8 cellular contexts compared by ENCODE assay signal in genomic region chr17:31937926-31938641, GRCh38. TPM values are rescaled to one million over a fixed set of nuclear protein-coding genes. Genes with fewer than 3 reads are reported as not detected.
A peak's percentile ranks its signal among the peaks of the same experiment; 100 is the strongest.
DNase-seq lines count a peak whose midpoint lies in the region; ATAC-seq and TF ChIP-seq lines count a peak whose summit lies in the region.
"Not testable (repeated sequence)": the region's sequence is repeated elsewhere in the genome, so short reads cannot be mapped to it uniquely, and the experiment has no call there.

No MANE protein-coding gene starts in this region.

- peak overlapping the region; percentile 86 for H3K4me3 Mint-ChIP-seq in activated naive CD8-positive, alpha-beta T cell treated with anti-CD3 and anti-CD28 coated beads, Interleukin-2, amount 10 ng/mL, durations not matched to agents 7 days and 5 days

- not testable (repeated sequence) for TF ChIP-seq EP300 in ovary (IDR thresholded peaks at IDR 0.05); tibial nerve (IDR thresholded peaks at IDR 0.05)

- not testable (repeated sequence) for H3K36me3 Mint-ChIP-seq in activated naive CD8-positive, alpha-beta T cell treated with anti-CD3 and anti-CD28 coated beads, Interleukin-2, amount 10 ng/mL, durations not matched to agents 7 days and 5 days

- not testable (repeated sequence) for H3K27me3 ChIP-seq in left lung, ovary, tibial nerve

- POLR2A ChIA-PET in activated naive CD8-positive, alpha-beta T cell treated with anti-CD3 and anti-CD28 coated beads, Interleukin-2, amount 10 ng/mL, durations not matched to agents 7 days and 5 days (lab: Charles Lee): interaction anchor here (1.1 kb wide), 1 partner anchor 37 kb away, joined by 8 read pairs; the partner anchor contains the start of gene UTP6

- ATAC-seq in activated naive CD8-positive, alpha-beta T cell treated with anti-CD3 and anti-CD28 coated beads, Interleukin-2, amount 10 ng/mL, durations not matched to agents 7 days and 5 days (ENCODE audit: low read depth); left lung: not testable (repeated sequence)

- TF ChIP-seq POLR2A in ovary (IDR thresholded peaks at IDR 0.05); tibial nerve (IDR thresholded peaks at IDR 0.05): not testable (repeated sequence)

- not testable (repeated sequence) for TF ChIP-seq CTCF in epithelial cell of esophagus (IDR thresholded peaks at IDR 0.05; ENCODE audit: insufficient read depth, low read depth, low read length, missing control alignments); left lung (IDR thresholded peaks at IDR 0.05); ovary (IDR thresholded peaks at IDR 0.05); tibial nerve (IDR thresholded peaks at IDR 0.05)

- H3K27me3 Mint-ChIP-seq in activated naive CD8-positive, alpha-beta T cell treated with anti-CD3 and anti-CD28 coated beads, Interleukin-2, amount 10 ng/mL, durations not matched to agents 7 days and 5 days: not testable (repeated sequence)

- not testable (repeated sequence) for H3K9me3 Mint-ChIP-seq in activated naive CD8-positive, alpha-beta T cell treated with anti-CD3 and anti-CD28 coated beads, Interleukin-2, amount 10 ng/mL, durations not matched to agents 7 days and 5 days

- H3K27ac ChIP-seq in SK-N-MC, left lung, ovary, tibial nerve: not testable (repeated sequence)

- H3K4me1 ChIP-seq in left lung (peaks cover 2 to 22% of the 10 kb centered on the region in 2 donors), tibial nerve (peaks cover 0 to 22% (median 11%) of the 10 kb centered on the region in 4 donors)
- H3K4me1 ChIP-seq in ovary (ENCODE audit: insufficient read depth): not testable (repeated sequence)

- not testable (repeated sequence) for H3K9me3 ChIP-seq in SK-N-MC (ENCODE audit: low read depth, low read length); left lung; ovary; tibial nerve

- peaks cover 20% of the 10 kb centered on the region for H3K4me1 Mint-ChIP-seq in activated naive CD8-positive, alpha-beta T cell treated with anti-CD3 and anti-CD28 coated beads, Interleukin-2, amount 10 ng/mL, durations not matched to agents 7 days and 5 days

- H3K27ac Mint-ChIP-seq in activated naive CD8-positive, alpha-beta T cell treated with anti-CD3 and anti-CD28 coated beads, Interleukin-2, amount 10 ng/mL, durations not matched to agents 7 days and 5 days: peak overlapping the region; percentile 42

- DNase-seq in DMS 273 (lab: John Stamatoyannopoulos, UW; ENCODE audit: unreplicated experiment) (peak; percentile 27), KBM-7 (peak; percentile 20)
- DNase-seq in SK-N-MC (ENCODE audit: low read depth, low spot score); activated naive CD8-positive, alpha-beta T cell treated with anti-CD3 and anti-CD28 coated beads, Interleukin-2, amount 10 ng/mL, durations not matched to agents 7 days and 5 days; epithelial cell of esophagus (ENCODE audit: low read depth); left lung; ovary; tibial nerve (ENCODE audit: low spot score in 2 of 2): not testable (repeated sequence)

- peaks cover 34% of the 10 kb centered on the region for H3K36me3 ChIP-seq in SK-N-MC (ENCODE audit: insufficient read depth, low read length)
- H3K36me3 ChIP-seq in left lung: peaks cover 0 to 26% of the 10 kb centered on the region in 2 donors
- H3K36me3 ChIP-seq in ovary: not testable (repeated sequence)
- H3K36me3 ChIP-seq in tibial nerve: peaks cover 0 to 19% (median 0%) of the 10 kb centered on the region in 3 donors

- peak overlapping the region; percentile 74 for H3K9ac ChIP-seq in SK-N-MC (ENCODE audit: insufficient read length)

- WGBS in ovary, 3 donors: 11 to 13% (median 12%) methylated on average over 9 of the region's 12 CpGs
- WGBS in tibial nerve, 2 donors: 8% methylated on average over 9 of the region's 12 CpGs

- in situ Hi-C loops in KBM-7 (cut with MboI; ENCODE audit: low pct_unique_long_range_greater_than_20kb, low sequenced_read_pairs): not testable (repeated sequence)

- H3K4me3 ChIP-seq in SK-N-MC (peak overlapping the region; percentile 82), epithelial cell of esophagus (ENCODE audit: low read length) (peak overlapping the region; percentile 46), left lung (peak overlapping the region; percentile 10 to 30), ovary (peak overlapping the region; percentile 23), tibial nerve (peak overlapping the region in 3 of 4 donors; percentile 15 to 40 (median 27))

- intact Hi-C loops in left lung (cut with DNase I); ovary (cut with DNase I): not testable (repeated sequence)

RNA-seq across cellular contexts. Expression of gene SUZ12, which starts 1.3 kb away (rescaled TPM):
- 10 to 100 TPM; 56.5 to 58.1 TPM for total RNA-seq in activated naive CD8-positive, alpha-beta T cell treated with anti-CD3 and anti-CD28 coated beads, Interleukin-2, amount 10 ng/mL, durations not matched to agents 7 days and 5 days
- total RNA-seq in left lung (10 to 100 TPM; 26.0 to 27.9 TPM), ovary (10 to 100 TPM; 15.4 to 24.9 (median 20.2) TPM), tibial nerve (10 to 100 TPM; 12.2 to 20.3 (median 17.0) TPM)
- polyA plus RNA-seq in ovary: 10 to 100 TPM; 10.5 to 11.8 TPM

RNA-seq across cellular contexts. Expression of gene UTP6, which starts 36.6 kb away (rescaled TPM):
- 10 to 100 TPM; 63.7 to 73.8 TPM for total RNA-seq in activated naive CD8-positive, alpha-beta T cell treated with anti-CD3 and anti-CD28 coated beads, Interleukin-2, amount 10 ng/mL, durations not matched to agents 7 days and 5 days
- total RNA-seq in left lung (10 to 100 TPM; 45.3 to 61.7 TPM), ovary (10 to 100 TPM; 17.3 to 55.4 (median 41.6) TPM), tibial nerve (10 to 100 TPM; 30.2 to 56.1 (median 45.8) TPM)
- 10 to 100 TPM; 25.6 to 47.9 TPM for polyA plus RNA-seq in ovary

Comparison
In these comparisons a context has a peak if more than half of its experiments do, and no peak if none do; other contexts are left out.
1. H3K4me3 ChIP-seq: peak in every context shown above with its lines; median percentile 82 in SK-N-MC; 46 in epithelial cell of esophagus; 27 in tibial nerve; 23 in ovary; 20 in left lung.